14 cellular contexts compared by ENCODE assay signal in genomic region chr1:61221642-61222041, GRCh38.
DNase-seq lines count a peak whose midpoint lies in the region; ATAC-seq and TF ChIP-seq lines count a peak whose summit lies in the region.
"Had no signal": no experiment of that assay in that cellular context is flagged by ENCODE, and none has a peak within 500 bp of the region (broad histone marks: within the 10 kb centered on the region; RNA-seq: fewer than 3 reads in every experiment).

No MANE protein-coding gene starts in this region.

- intact Hi-C loops in lower lobe of right lung (cut with DNase I), result no loop called here

- ATAC-seq in lower lobe of right lung, result no peak
- ATAC-seq in activated CD4-positive, CD25-positive, alpha-beta regulatory T cell treated with anti-CD3 and anti-CD28 coated beads, Interleukin-2, amount 50 U/mL, for 24 hours, result no peak
- ATAC-seq: activated naive CD8-positive, alpha-beta T cell treated with anti-CD3 and anti-CD28 coated beads, Interleukin-2, amount 50 U/mL, for 24 hours had no signal

- no peak for TF ChIP-seq CTCF in lower lobe of right lung (IDR thresholded peaks at IDR 0.05)

- no peaks in the 10 kb centered on the region for H3K36me3 ChIP-seq in lower lobe of right lung
- H3K36me3 ChIP-seq: uterus had no signal

- H3K4me3 ChIP-seq in lower lobe of right lung, result no peak overlapping the region
- H3K4me3 ChIP-seq: PC-9, uterus had no signal

- DNase-seq in NCI-H1436 (lab: John Stamatoyannopoulos, UW) (peak; percentile 60), caudate nucleus (lab: John Stamatoyannopoulos, UW) (no peak), substantia nigra (lab: John Stamatoyannopoulos, UW) (no peak), lower lobe of right lung (no peak)
- DNase-seq in stimulated activated CD4-positive, alpha-beta T cell treated with anti-CD3 and anti-CD28 coated beads, Interleukin-4, amount 100 ng/mL, for 4 hours, result no peak
- DNase-seq: activated CD4-positive, CD25-positive, alpha-beta regulatory T cell treated with anti-CD3 and anti-CD28 coated beads, Interleukin-2, amount 50 U/mL, for 72 hours; activated naive CD8-positive, alpha-beta T cell treated with anti-CD3 and anti-CD28 coated beads, Interleukin-2, amount 50 U/mL, for 24 hours; CD4-positive, CD25-positive, alpha-beta regulatory T cell; dermis blood vessel endothelial cell; NCI-H345; PC-9; uterus had no signal

- H3K27me3 ChIP-seq in layer of hippocampus (ENCODE audit: control insufficient read depth, insufficient read depth, low read length), result no peaks in the 10 kb centered on the region
- no peaks in the 10 kb centered on the region for H3K27me3 ChIP-seq in lower lobe of right lung (ENCODE audit: low read depth)
- H3K27me3 ChIP-seq: uterus had no signal

- no peaks in the 10 kb centered on the region for H3K9me3 ChIP-seq in lower lobe of right lung
- H3K9me3 ChIP-seq: uterus had no signal

- peak overlapping the region; percentile 87 for H3K27ac ChIP-seq in caudate nucleus (ENCODE audit: low read depth, low read length)
- H3K27ac ChIP-seq in layer of hippocampus (ENCODE audit: low read depth, low read length), result peak overlapping the region; percentile 22
- peak overlapping the region; percentile 60 for H3K27ac ChIP-seq in substantia nigra (ENCODE audit: low read depth, low read length, poor library complexity, severe bottlenecking)
- H3K27ac ChIP-seq in lower lobe of right lung, result no peak overlapping the region
- H3K27ac ChIP-seq: PC-9, uterus had no signal

- peaks cover 23% of the 10 kb centered on the region for H3K4me1 ChIP-seq in lower lobe of right lung
